ENCODE assay signal across 8 cellular contexts in genomic region chr10:78964952-78965633, GRCh38.
A peak's percentile ranks its signal among the peaks of the same experiment; 100 is the strongest.
DNase-seq lines count a peak whose midpoint lies in the region; ATAC-seq, FAIRE-seq and TF ChIP-seq lines count a peak whose summit lies in the region.

No MANE protein-coding gene starts in this region.

- H3K9me3 ChIP-seq in esophagus muscularis mucosa, result no peaks in the 10 kb centered on the region
- no peaks in the 10 kb centered on the region for H3K9me3 ChIP-seq in prostate gland
- no peaks in the 10 kb centered on the region for H3K9me3 ChIP-seq in tibial nerve

- TF ChIP-seq EP300 in esophagus muscularis mucosa (IDR thresholded peaks at IDR 0.05) (no peak), tibial nerve (IDR thresholded peaks at IDR 0.05) (peak in 1 of 2 donors; percentile 62)

- ATAC-seq in GM18502 (IDR thresholded peaks at IDR 0.05; ENCODE audit: poor library complexity, unreplicated experiment), result no peak

- no peak overlapping the region for H3K4me3 ChIP-seq in H7 (ENCODE audit: insufficient read depth, low read depth, low read length)
- no peak overlapping the region for H3K4me3 ChIP-seq in esophagus muscularis mucosa
- H3K4me3 ChIP-seq in prostate gland, result no peak overlapping the region
- H3K4me3 ChIP-seq in tibial nerve, result no peak overlapping the region

- intact Hi-C loops in esophagus muscularis mucosa (cut with DNase I) (no loop called here), prostate gland (cut with DNase I) (loop anchor here (10.0 kb wide), 1 partner anchor 230 kb away; no protein-coding TSS in a partner anchor)

- H3K27ac ChIP-seq in esophagus muscularis mucosa (replicated peaks in 1 of 4), result peak overlapping the region in 3 of 4 donors; percentile 27 to 51 (median 48)
- no peak overlapping the region for H3K27ac ChIP-seq in prostate gland
- peak overlapping the region in 2 of 4 donors; percentile 34 to 47 for H3K27ac ChIP-seq in tibial nerve

- H3K27me3 ChIP-seq in H7 (ENCODE audit: control insufficient read depth, insufficient read depth, low read length) (no peaks in the 10 kb centered on the region; the same call in 1 of the 2 replicates), esophagus muscularis mucosa (no peaks in the 10 kb centered on the region), prostate gland (replicated peaks; ENCODE audit: insufficient read depth) (no peaks in the 10 kb centered on the region), tibial nerve (no peaks in the 10 kb centered on the region)

- TF ChIP-seq POLR2A in esophagus muscularis mucosa (IDR thresholded peaks at IDR 0.05; ENCODE audit: low read depth) (no peak), prostate gland (IDR thresholded peaks at IDR 0.05) (no peak), tibial nerve (IDR thresholded peaks at IDR 0.05) (no peak)

- WGBS in esophagus muscularis mucosa, result 60% methylated on average over 9 of the region's 17 CpGs
- WGBS in prostate gland, result 46% methylated on average over 15 of the region's 17 CpGs
- 32 to 33% methylated on average over 15 to 17 of the region's 17 CpGs for WGBS in tibial nerve, 2 donors

- H3K36me3 ChIP-seq in H7 (replicated peaks; ENCODE audit: control insufficient read depth, insufficient read depth, low read length), result no peaks in the 10 kb centered on the region
- H3K36me3 ChIP-seq in esophagus muscularis mucosa, result no peaks in the 10 kb centered on the region
- H3K36me3 ChIP-seq in prostate gland, result no peaks in the 10 kb centered on the region
- no peaks in the 10 kb centered on the region for H3K36me3 ChIP-seq in tibial nerve

- FAIRE-seq in RCC 7860 (lab: Jason Lieb, UNC), result peak; percentile 88

- H3K4me1 ChIP-seq in esophagus muscularis mucosa, result peaks cover 27 to 58% (median 52%) of the 10 kb centered on the region in 4 donors
- H3K4me1 ChIP-seq in prostate gland (replicated peaks), result peaks cover 6% of the 10 kb centered on the region
- peaks cover 0 to 72% (median 21%) of the 10 kb centered on the region in 4 donors for H3K4me1 ChIP-seq in tibial nerve

- TF ChIP-seq CTCF in esophagus muscularis mucosa (IDR thresholded peaks at IDR 0.05), result no peak
- TF ChIP-seq CTCF in prostate gland (IDR thresholded peaks at IDR 0.05), result no peak
- TF ChIP-seq CTCF in tibial nerve (IDR thresholded peaks at IDR 0.05), result no peak

- peak; percentile 94 for DNase-seq in H7
- DNase-seq in RCC 7860 (ENCODE audit: low spot score), result peak; percentile 96
- DNase-seq in esophagus muscularis mucosa (ENCODE audit: extremely low spot score), result no peak
- DNase-seq in prostate gland (ENCODE audit: low spot score), result peak; percentile 50
- no peak for DNase-seq in NK-92 treated with Interleukin-12 subunit alpha and Interleukin-12 subunit beta, amount 100 ng/mL, for 24 hours (lab: John Stamatoyannopoulos, UW)
- no peak for DNase-seq in GDM1 (lab: John Stamatoyannopoulos, UW)
- no peak for DNase-seq in tibial nerve (ENCODE audit: low spot score in 2 of 2)

Comparison
In these comparisons a context has a peak if more than half of its experiments do, and no peak if none do; other contexts are left out.
1. DNase-seq: peak in H7 (single experiment), RCC 7860 (single experiment) and prostate gland (single experiment); none in esophagus muscularis mucosa (single experiment), NK-92 treated with Interleukin-12 subunit alpha and Interleukin-12 subunit beta, amount 100 ng/mL, for 24 hours (single experiment), GDM1 (single experiment) and tibial nerve (0 of 2).
2. H3K27ac ChIP-seq: peak in esophagus muscularis mucosa (3 of 4); none in prostate gland (0 of 2).